8 cellular contexts compared by ENCODE assay signal in genomic region chr19:4375620-4376228, GRCh38. TPM values are rescaled to one million over a fixed set of nuclear protein-coding genes. Genes with fewer than 3 reads are reported as not detected.
A peak's percentile ranks its signal among the peaks of the same experiment; 100 is the strongest.
DNase-seq lines count a peak whose midpoint lies in the region; ATAC-seq and TF ChIP-seq lines count a peak whose summit lies in the region.

No MANE protein-coding gene starts in this region.

- H3K4me1 Mint-ChIP-seq in CD4-positive, CD25-positive, alpha-beta regulatory T cell: peaks cover 4 to 74% (median 28%) of the 10 kb centered on the region in 4 donors

- peak overlapping the region in 2 of 3 donors; percentile 79 to 82 for H3K27ac Mint-ChIP-seq in CD4-positive, CD25-positive, alpha-beta regulatory T cell

- H3K9me3 Mint-ChIP-seq in CD4-positive, CD25-positive, alpha-beta regulatory T cell: no peaks in the 10 kb centered on the region

- no peak overlapping the region for H3K4me3 ChIP-seq in CD4-positive, CD25-positive, alpha-beta regulatory T cell (ENCODE audit: low read depth, low read length)
- no peak overlapping the region for H3K4me3 ChIP-seq in muscle layer of duodenum (ENCODE audit: low read depth in 1 of 2, low read length in 2 of 2)

- no peaks in the 10 kb centered on the region for H3K9me3 ChIP-seq in CD4-positive, CD25-positive, alpha-beta regulatory T cell (ENCODE audit: control insufficient read depth in 2 of 2, low read length in 2 of 2)
- no peaks in the 10 kb centered on the region for H3K9me3 ChIP-seq in muscle layer of duodenum (ENCODE audit: control insufficient read depth in 1 of 2, low read length in 2 of 2)

- ATAC-seq in CD4-positive, CD25-positive, alpha-beta regulatory T cell (ENCODE audit: low read depth in 2 of 2): no peak
- ATAC-seq in GM21528 (IDR thresholded peaks at IDR 0.05; ENCODE audit: low FRiP score, unreplicated experiment): no peak

- TF ChIP-seq POLR2A in GM19099 (IDR thresholded peaks at IDR 0.05; ENCODE audit: extremely low read depth, insufficient read length, low read depth): peak; percentile 44

- no peaks in the 10 kb centered on the region for H3K27me3 ChIP-seq in CD4-positive, CD25-positive, alpha-beta regulatory T cell (ENCODE audit: control insufficient read depth, insufficient read depth, low read length)
- no peaks in the 10 kb centered on the region for H3K27me3 ChIP-seq in muscle layer of duodenum (ENCODE audit: low read depth, low read length)

- H3K36me3 Mint-ChIP-seq in CD4-positive, CD25-positive, alpha-beta regulatory T cell: peaks cover 5% of the 10 kb centered on the region

- peak overlapping the region in 2 of 4 donors; percentile 47 to 52 for H3K4me3 Mint-ChIP-seq in CD4-positive, CD25-positive, alpha-beta regulatory T cell

- no peak for DNase-seq in CD4-positive, CD25-positive, alpha-beta regulatory T cell
- peak; percentile 43 to 52 for DNase-seq in NOMO-1 (lab: John Stamatoyannopoulos, UW; ENCODE audit: unreplicated experiment in 2 of 2)
- no peak for DNase-seq in activated CD4-positive, CD25-positive, alpha-beta regulatory T cell (lab: John Stamatoyannopoulos, UW)
- no peak for DNase-seq in activated effector memory CD4-positive, alpha-beta T cell treated with anti-CD3 and anti-CD28 coated beads, Interleukin-2, amount 50 U/mL, for 16 hours

- H3K4me1 ChIP-seq in CD4-positive, CD25-positive, alpha-beta regulatory T cell (ENCODE audit: control insufficient read depth, insufficient read depth, low read length, poor library complexity, severe bottlenecking): peaks cover 69% of the 10 kb centered on the region
- peaks cover 37 to 73% of the 10 kb centered on the region in 2 donors for H3K4me1 ChIP-seq in muscle layer of duodenum (ENCODE audit: control insufficient read depth in 1 of 2, insufficient read depth in 2 of 2, low read length in 2 of 2)

- peaks cover 4% of the 10 kb centered on the region for H3K36me3 ChIP-seq in CD4-positive, CD25-positive, alpha-beta regulatory T cell (ENCODE audit: control insufficient read depth, insufficient read depth, low read length)
- H3K36me3 ChIP-seq in muscle layer of duodenum (ENCODE audit: control insufficient read depth in 1 of 2, insufficient read depth in 2 of 2, low read length in 2 of 2): peaks cover 0 to 7% of the 10 kb centered on the region in 2 donors

- H3K27me3 Mint-ChIP-seq in CD4-positive, CD25-positive, alpha-beta regulatory T cell: no peaks in the 10 kb centered on the region

- no peak overlapping the region for H3K27ac ChIP-seq in CD4-positive, CD25-positive, alpha-beta regulatory T cell (ENCODE audit: insufficient read depth, low read length, poor library complexity, severe bottlenecking)
- H3K27ac ChIP-seq in cingulate gyrus (ENCODE audit: low read depth, low read length) (peak overlapping the region; percentile 91), muscle layer of duodenum (ENCODE audit: low read length) (peak overlapping the region; percentile 40)

RNA-seq across cellular contexts. Expression of gene SH3GL1, which starts 24.6 kb away (rescaled TPM):
- 54.0 TPM for total RNA-seq in CD4-positive, CD25-positive, alpha-beta regulatory T cell
- polyA plus RNA-seq in CD4-positive, CD25-positive, alpha-beta regulatory T cell: 10 to 100 TPM; 13.4 to 23.0 (median 17.6) TPM

RNA-seq across cellular contexts. Expression of gene CHAF1A, which starts 26.7 kb away (rescaled TPM):
- 28.9 TPM for total RNA-seq in CD4-positive, CD25-positive, alpha-beta regulatory T cell
- polyA plus RNA-seq in CD4-positive, CD25-positive, alpha-beta regulatory T cell: 1 to 10 TPM; 2.6 to 5.5 (median 3.6) TPM

RNA-seq across cellular contexts. Expression of gene MPND, which starts 32.4 kb away (rescaled TPM):
- total RNA-seq in CD4-positive, CD25-positive, alpha-beta regulatory T cell: 12.2 TPM
- 1 to 10 TPM; 4.9 to 7.2 (median 5.7) TPM for polyA plus RNA-seq in CD4-positive, CD25-positive, alpha-beta regulatory T cell

RNA-seq across cellular contexts. Expression of gene STAP2, which starts 37.1 kb away (rescaled TPM):
- 2.2 TPM for total RNA-seq in CD4-positive, CD25-positive, alpha-beta regulatory T cell
- 1 to 10 TPM; 1.6 to 3.0 (median 2.4) TPM for polyA plus RNA-seq in CD4-positive, CD25-positive, alpha-beta regulatory T cell

Comparison
In these comparisons a context has a peak if more than half of its experiments do, and no peak if none do; other contexts are left out.
1. DNase-seq: peak in NOMO-1 (2 of 2); none in CD4-positive, CD25-positive, alpha-beta regulatory T cell (0 of 3), activated CD4-positive, CD25-positive, alpha-beta regulatory T cell (0 of 4) and activated effector memory CD4-positive, alpha-beta T cell treated with anti-CD3 and anti-CD28 coated beads, Interleukin-2, amount 50 U/mL, for 16 hours (single experiment).